Comparison of ENCODE assay signal across 11 cellular contexts in genomic region chr6:12296255-12296573, GRCh38. TPM values are rescaled to one million over a fixed set of nuclear protein-coding genes. Genes with fewer than 3 reads are reported as not detected.
DNase-seq lines count a peak whose midpoint lies in the region; ATAC-seq and TF ChIP-seq lines count a peak whose summit lies in the region.
"Had no signal": no experiment of that assay in that cellular context is flagged by ENCODE, and none has a peak within 500 bp of the region (broad histone marks: within the 10 kb centered on the region; RNA-seq: fewer than 3 reads in every experiment).

No MANE protein-coding gene starts in this region.

- no peak overlapping the region for H2AFZ ChIP-seq in smooth muscle cell (ENCODE audit: low read depth)

- H3K4me2 ChIP-seq in smooth muscle cell = peak overlapping the region; percentile 16

- H3K27ac ChIP-seq in smooth muscle cell (ENCODE audit: low read depth) = peak overlapping the region; percentile 39

- peaks cover 16% of the 10 kb centered on the region for H3K4me1 ChIP-seq in smooth muscle cell (ENCODE audit: low read depth)

- TF ChIP-seq CTCF in fibroblast of pulmonary artery (IDR thresholded peaks at IDR 0.05; ENCODE audit: low read length, missing control alignments) (no peak), smooth muscle cell (IDR thresholded peaks at IDR 0.05; ENCODE audit: borderline replicate concordance, insufficient read depth, poor library complexity, severe bottlenecking) (no peak)

- H3K9me3 ChIP-seq in smooth muscle cell (replicated peaks; ENCODE audit: low read depth) = no peaks in the 10 kb centered on the region

- H3F3A ChIP-seq in smooth muscle cell (ENCODE audit: low read depth) = no peaks in the 10 kb centered on the region

- H3K36me3 ChIP-seq in smooth muscle cell (ENCODE audit: low read depth) = no peaks in the 10 kb centered on the region

- H3K4me3 ChIP-seq in fibroblast of pulmonary artery (replicated peaks; ENCODE audit: low read depth, low read length) (no peak overlapping the region), smooth muscle cell (no peak overlapping the region)

- H3K27ac Mint-ChIP-seq in naive thymus-derived CD8-positive, alpha-beta T cell = no peak overlapping the region
- H3K27ac Mint-ChIP-seq: activated CD8-positive, alpha-beta T cell treated with anti-CD3 and anti-CD28 coated beads, Interleukin-2, amount 10 ng/mL, durations not matched to agents 7 days and 5 days had no signal

- POLR2A ChIA-PET in naive thymus-derived CD8-positive, alpha-beta T cell (lab: Charles Lee) = no interaction called here

- DNase-seq in ELR (ENCODE audit: low read depth) = peak; percentile 74
- peak; percentile 35 for DNase-seq in T1000 (lab: John Stamatoyannopoulos, UW)
- peak; percentile 79 for DNase-seq in fibroblast of pulmonary artery (ENCODE audit: low read depth)
- no peak for DNase-seq in smooth muscle cell (lab: John Stamatoyannopoulos, UW; ENCODE audit: unreplicated experiment)
- DNase-seq in activated T-cell treated with anti-CD3 and anti-CD28 coated beads, Interleukin-2, amount 50 U/mL, for 1 hour = no peak
- no peak for DNase-seq in naive thymus-derived CD8-positive, alpha-beta T cell
- DNase-seq: activated CD8-positive, alpha-beta T cell treated with anti-CD3 and anti-CD28 coated beads, Interleukin-2, amount 10 ng/mL, durations not matched to agents 7 days and 5 days; DND-41; NCI-H345 had no signal

- H3K4me1 Mint-ChIP-seq in naive thymus-derived CD8-positive, alpha-beta T cell = peaks cover 0 to 4% (median 0%) of the 10 kb centered on the region in 4 donors

- peaks cover 22 to 28% (median 25%) of the 10 kb centered on the region in 5 donors for H3K27me3 Mint-ChIP-seq in naive thymus-derived CD8-positive, alpha-beta T cell

- H3K36me3 Mint-ChIP-seq in naive thymus-derived CD8-positive, alpha-beta T cell = peaks cover 2 to 17% (median 5%) of the 10 kb centered on the region in 3 donors

- H3K9me3 Mint-ChIP-seq in naive thymus-derived CD8-positive, alpha-beta T cell = no peaks in the 10 kb centered on the region

- no peak overlapping the region for H3K4me3 Mint-ChIP-seq in naive thymus-derived CD8-positive, alpha-beta T cell
- H3K4me3 Mint-ChIP-seq: activated CD8-positive, alpha-beta T cell treated with anti-CD3 and anti-CD28 coated beads, Interleukin-2, amount 10 ng/mL, durations not matched to agents 7 days and 5 days had no signal

- 36% methylated on average over 5 of the region's 5 CpGs for WGBS in smooth muscle cell (ENCODE audit: low lambda C conversion rate)

- H3K9ac ChIP-seq in smooth muscle cell (ENCODE audit: low read depth) = no peak overlapping the region

- ATAC-seq in GM21576 (IDR thresholded peaks at IDR 0.05; ENCODE audit: unreplicated experiment) = no peak
- ATAC-seq in HG03175 (IDR thresholded peaks at IDR 0.05; ENCODE audit: unreplicated experiment) = no peak
- ATAC-seq in naive thymus-derived CD8-positive, alpha-beta T cell = no peak
- ATAC-seq: activated CD8-positive, alpha-beta T cell treated with anti-CD3 and anti-CD28 coated beads, Interleukin-2, amount 10 ng/mL, durations not matched to agents 7 days and 5 days had no signal

- no peaks in the 10 kb centered on the region for H3K79me2 ChIP-seq in smooth muscle cell (ENCODE audit: low read depth)

- peaks cover 6% of the 10 kb centered on the region for H3K27me3 ChIP-seq in smooth muscle cell (ENCODE audit: low read depth)

- H4K20me1 ChIP-seq in smooth muscle cell (ENCODE audit: low read depth) = no peaks in the 10 kb centered on the region

RNA-seq across cellular contexts. Expression of gene EDN1, which starts 6.1 kb away (rescaled TPM):
- 20.0 and 22.0 TPM in 2 replicates for total RNA-seq in smooth muscle cell
- 8.2 and 18.6 TPM in 2 replicates for polyA plus RNA-seq in smooth muscle cell
- total RNA-seq in naive thymus-derived CD8-positive, alpha-beta T cell = under 1 TPM; 0.47 to 0.74 TPM
- polyA plus RNA-seq in naive thymus-derived CD8-positive, alpha-beta T cell = not detected
- total RNA-seq: activated CD8-positive, alpha-beta T cell treated with anti-CD3 and anti-CD28 coated beads, Interleukin-2, amount 10 ng/mL, durations not matched to agents 7 days and 5 days had no signal

Comparison
In these comparisons a context has a peak if more than half of its experiments do, and no peak if none do; other contexts are left out.
1. DNase-seq: peak in ELR (single experiment), T1000 (single experiment) and fibroblast of pulmonary artery (single experiment); none in smooth muscle cell (single experiment), activated T-cell treated with anti-CD3 and anti-CD28 coated beads, Interleukin-2, amount 50 U/mL, for 1 hour (single experiment) and naive thymus-derived CD8-positive, alpha-beta T cell (0 of 10).
2. RNA of gene EDN1, which starts 6.1 kb away (total RNA-seq): 20.0 to 22.0 TPM in smooth muscle cell; 0.47 to 0.74 TPM in naive thymus-derived CD8-positive, alpha-beta T cell; every median in the first group is over 10 times any median in the second.